Comparison of ENCODE assay signal across 13 cellular contexts in the genomic region with DNA sequence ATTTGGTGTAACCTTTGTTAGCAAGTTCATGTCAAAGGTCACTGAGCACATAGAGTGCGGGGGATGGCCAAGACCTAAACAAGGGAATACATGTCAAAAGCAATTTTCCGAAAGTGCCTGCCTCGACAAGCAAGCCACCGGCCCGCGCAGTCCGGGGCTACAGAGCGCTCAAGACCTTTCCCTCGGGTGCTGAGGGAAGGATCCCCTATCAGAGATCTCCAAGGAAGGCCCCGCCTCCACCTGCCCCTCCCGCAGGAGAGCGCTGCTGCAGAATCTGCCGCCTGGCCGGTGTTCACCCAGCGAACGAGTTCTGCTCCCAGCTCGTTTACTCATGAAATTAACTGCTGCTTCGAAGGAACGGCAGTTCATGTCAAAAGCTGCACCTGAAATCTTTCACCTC.
DNase-seq lines count a peak whose midpoint lies in the region; ATAC-seq lines count a peak whose summit lies in the region.
"Had no signal": no experiment of that assay in that cellular context is flagged by ENCODE, and none has a peak within 500 bp of the region (broad histone marks: within the 10 kb centered on the region; RNA-seq: fewer than 3 reads in every experiment).

No MANE protein-coding gene starts in this region.

- peaks cover 34% of the 10 kb centered on the region for H3K27me3 ChIP-seq in SJCRH30

- H3K4me3 ChIP-seq in iPS-11a (ENCODE audit: low read depth, low read length) (peak overlapping the region; percentile 18), SJCRH30 (no peak overlapping the region)
- H3K4me3 ChIP-seq: skin epidermis had no signal

- H3K36me3 ChIP-seq in SJCRH30 = no peaks in the 10 kb centered on the region
- H3K36me3 ChIP-seq: neutrophil had no signal

- no peak for ATAC-seq in GM21367 (IDR thresholded peaks at IDR 0.05; ENCODE audit: unreplicated experiment)
- ATAC-seq: activated CD8-positive, alpha-beta T cell treated with anti-CD3 and anti-CD28 coated beads, Interleukin-2, amount 10 ng/mL, durations not matched to agents 7 days and 5 days had no signal

- DNase-seq in NCI-H2227 (lab: John Stamatoyannopoulos, UW; ENCODE audit: unreplicated experiment) (peak; percentile 4), NCI-H2227 treated with DMSO at 0.1 percent for 48 hours (lab: John Stamatoyannopoulos, UW) (no peak), NCI-H526 treated with DMSO at 0.1 percent for 48 hours (lab: John Stamatoyannopoulos, UW) (peak; percentile 62), retina (peak; percentile 69), SJCRH30 (no peak), NCI-H446 (lab: John Stamatoyannopoulos, UW) (no peak)
- DNase-seq: activated CD8-positive, alpha-beta T cell treated with anti-CD3 and anti-CD28 coated beads, Interleukin-2, amount 10 ng/mL, durations not matched to agents 7 days and 5 days; activated effector memory CD4-positive, alpha-beta T cell treated with anti-CD3 and anti-CD28 coated beads, Interleukin-2, amount 50 U/mL, for 16 hours; NK-92 treated with Interleukin-12 subunit alpha and Interleukin-12 subunit beta, amount 100 ng/mL, for 24 hours had no signal

- H3K27ac ChIP-seq in SJCRH30 = no peak overlapping the region
- H3K27ac ChIP-seq: neutrophil, skin epidermis had no signal

- H3K9me3 ChIP-seq in SJCRH30 (replicated peaks) = no peaks in the 10 kb centered on the region
- H3K9me3 ChIP-seq: neutrophil had no signal

- H3K4me1 ChIP-seq in SJCRH30 = no peaks in the 10 kb centered on the region

Comparison
In these comparisons a context has a peak if more than half of its experiments do, and no peak if none do; other contexts are left out.
1. DNase-seq: peak in NCI-H2227 (single experiment), NCI-H526 treated with DMSO at 0.1 percent for 48 hours (single experiment) and retina (single experiment); none in NCI-H2227 treated with DMSO at 0.1 percent for 48 hours (single experiment), SJCRH30 (0 of 2) and NCI-H446 (0 of 2).